1 cellular context compared by ENCODE assay signal in genomic region chr11:33060271-33060670, GRCh38.
TF ChIP-seq lines count a peak whose summit lies in the region.

No MANE protein-coding gene starts in this region.

TF ChIP-seq in HCT116, 20 proteins besides CTCF, POLR2A, EP300 and RAD21:
- TF ChIP-seq YY1 (IDR thresholded peaks at IDR 0.05; ENCODE audit: extremely low read depth, insufficient replicate concordance, low read depth, low read length) = no peak
- TF ChIP-seq ZBTB33 (IDR thresholded peaks at IDR 0.05; ENCODE audit: extremely low read depth, insufficient replicate concordance, low read length) = no peak
- TF ChIP-seq TCF7L2 (IDR thresholded peaks at IDR 0.05; ENCODE audit: borderline replicate concordance, extremely low read depth, insufficient read depth, insufficient read length) = no peak
- TF ChIP-seq FOSL1 (IDR thresholded peaks at IDR 0.05; ENCODE audit: low read depth) = no peak
- TF ChIP-seq EGR1 (IDR thresholded peaks at IDR 0.05; ENCODE audit: low read depth) = no peak
- TF ChIP-seq JUND (IDR thresholded peaks at IDR 0.05) = no peak
- TF ChIP-seq ZNF274 (IDR thresholded peaks at IDR 0.05; ENCODE audit: low read depth, low read length) = no peak
- TF ChIP-seq ATF3 (IDR thresholded peaks at IDR 0.05) = no peak
- no peak for TF ChIP-seq POLR2AphosphoS5 (IDR thresholded peaks at IDR 0.05; ENCODE audit: low read depth, low read length)
- TF ChIP-seq EZH2 (IDR thresholded peaks at IDR 0.05) = no peak
- TF ChIP-seq CBX3 (IDR thresholded peaks at IDR 0.05; ENCODE audit: low read depth) = no peak
- no peak for TF ChIP-seq EZH2phosphoT487 (IDR thresholded peaks at IDR 0.05; ENCODE audit: borderline replicate concordance)
- no peak for TF ChIP-seq ZFX (IDR thresholded peaks at IDR 0.05)
- TF ChIP-seq SP1 (IDR thresholded peaks at IDR 0.05; ENCODE audit: low read depth) = no peak
- TF ChIP-seq REST (IDR thresholded peaks at IDR 0.05; ENCODE audit: low read depth) = no peak
- no peak for TF ChIP-seq ELF1 (IDR thresholded peaks at IDR 0.05; ENCODE audit: borderline replicate concordance, low read depth)
- no peak for TF ChIP-seq SRF (IDR thresholded peaks at IDR 0.05; ENCODE audit: low read depth)
- TF ChIP-seq CEBPB (IDR thresholded peaks at IDR 0.05; ENCODE audit: low read depth) = no peak
TF ChIP-seq in HCT116: peak in this region for 0.
